In genomic region chr4:74671074-74671698, GRCh38 we compare ENCODE assay signal across 9 cellular contexts.
DNase-seq lines count a peak whose midpoint lies in the region; ATAC-seq and TF ChIP-seq lines count a peak whose summit lies in the region.
"Had no signal": no experiment of that assay in that cellular context is flagged by ENCODE, and none has a peak within 500 bp of the region (broad histone marks: within the 10 kb centered on the region; RNA-seq: fewer than 3 reads in every experiment).

No MANE protein-coding gene starts in this region.

- peak overlapping the region; percentile 79 for H3K27ac ChIP-seq in hepatocyte

- no peak overlapping the region for H3K27ac Mint-ChIP-seq in activated naive CD4-positive, alpha-beta T cell treated with anti-CD3 and anti-CD28 coated beads, Interleukin-2, amount 10 ng/mL, durations not matched to agents 7 days and 5 days
- H3K27ac Mint-ChIP-seq: activated naive CD4-positive, alpha-beta T cell treated with anti-CD3 and anti-CD28 coated beads, Interleukin-2, amount 50 U/mL, for 24 hours had no signal

- H3K36me3 Mint-ChIP-seq in activated naive CD4-positive, alpha-beta T cell treated with anti-CD3 and anti-CD28 coated beads, Interleukin-2, amount 10 ng/mL, durations not matched to agents 7 days and 5 days: no peaks in the 10 kb centered on the region
- H3K36me3 Mint-ChIP-seq: activated naive CD4-positive, alpha-beta T cell treated with anti-CD3 and anti-CD28 coated beads, Interleukin-2, amount 50 U/mL, for 24 hours had no signal

- WGBS in hepatocyte (ENCODE audit: low lambda C conversion rate, missing lambda C conversion rate): 14% methylated on average over 2 of the region's 2 CpGs

- H3K4me2 ChIP-seq in hepatocyte: no peak overlapping the region

- DNase-seq in EH (ENCODE audit: low read depth) (peak; percentile 69), OCI-M1 (lab: John Stamatoyannopoulos, UW) (peak; percentile 86), hepatocyte (ENCODE audit: low spot score) (peak; percentile 85), HuH-7.5 (ENCODE audit: low spot score) (no peak)
- peak; percentile 56 for DNase-seq in activated naive CD4-positive, alpha-beta T cell treated with anti-CD3 and anti-CD28 coated beads, Interleukin-2, amount 10 ng/mL, durations not matched to agents 7 days and 5 days
- DNase-seq in stimulated activated CD4-positive, alpha-beta T cell treated with anti-CD3 and anti-CD28 coated beads, Interleukin-4, amount 100 ng/mL, for 1 hour: peak; percentile 46

- no peaks in the 10 kb centered on the region for H3K4me1 Mint-ChIP-seq in activated naive CD4-positive, alpha-beta T cell treated with anti-CD3 and anti-CD28 coated beads, Interleukin-2, amount 10 ng/mL, durations not matched to agents 7 days and 5 days

- H3K4me3 Mint-ChIP-seq in activated naive CD4-positive, alpha-beta T cell treated with anti-CD3 and anti-CD28 coated beads, Interleukin-2, amount 10 ng/mL, durations not matched to agents 7 days and 5 days: no peak overlapping the region
- H3K4me3 Mint-ChIP-seq: activated naive CD4-positive, alpha-beta T cell treated with anti-CD3 and anti-CD28 coated beads, Interleukin-2, amount 50 U/mL, for 24 hours had no signal

- peaks cover 10% of the 10 kb centered on the region for H3K27me3 Mint-ChIP-seq in activated naive CD4-positive, alpha-beta T cell treated with anti-CD3 and anti-CD28 coated beads, Interleukin-2, amount 10 ng/mL, durations not matched to agents 7 days and 5 days

- H3K4me3 ChIP-seq in hepatocyte: no peak overlapping the region

- peak; percentile 71 for TF ChIP-seq CTCF in hepatocyte (IDR thresholded peaks at IDR 0.05; ENCODE audit: poor library complexity)

- CTCF ChIA-PET in activated naive CD4-positive, alpha-beta T cell treated with anti-CD3 and anti-CD28 coated beads, Interleukin-2, amount 10 ng/mL, durations not matched to agents 7 days and 5 days (lab: Charles Lee): interaction anchor here (0.6 to 4.1 kb wide), 14 partner anchors 8 to 442 kb away, joined by 3 to 18 read pairs (median 4); no protein-coding TSS in a partner anchor

- H4K20me1 ChIP-seq in hepatocyte (ENCODE audit: insufficient read depth, poor library complexity, severe bottlenecking): no peaks in the 10 kb centered on the region

- H3K79me2 ChIP-seq in hepatocyte: no peaks in the 10 kb centered on the region

- no peaks in the 10 kb centered on the region for H3K36me3 ChIP-seq in hepatocyte (replicated peaks; ENCODE audit: insufficient read depth, low read depth)

- H3K4me1 ChIP-seq in hepatocyte (ENCODE audit: insufficient read depth): no peaks in the 10 kb centered on the region

- H3K9me3 ChIP-seq in hepatocyte (ENCODE audit: low read depth): no peaks in the 10 kb centered on the region

- no peaks in the 10 kb centered on the region for H3K9me3 Mint-ChIP-seq in activated naive CD4-positive, alpha-beta T cell treated with anti-CD3 and anti-CD28 coated beads, Interleukin-2, amount 10 ng/mL, durations not matched to agents 7 days and 5 days
- H3K9me3 Mint-ChIP-seq: activated naive CD4-positive, alpha-beta T cell treated with anti-CD3 and anti-CD28 coated beads, Interleukin-2, amount 50 U/mL, for 24 hours had no signal

- H2AFZ ChIP-seq in hepatocyte: no peak overlapping the region

- peak; percentile 55 for ATAC-seq in HG03060 (IDR thresholded peaks at IDR 0.05; ENCODE audit: low read depth, unreplicated experiment)
- no peak for ATAC-seq in GM21526 (IDR thresholded peaks at IDR 0.05; ENCODE audit: low FRiP score, unreplicated experiment)

- H3K9me2 ChIP-seq in hepatocyte (replicated peaks; ENCODE audit: insufficient read depth): no peaks in the 10 kb centered on the region

- no peaks in the 10 kb centered on the region for H3K27me3 ChIP-seq in hepatocyte
